ENCODE assay signal across 8 cellular contexts in the genomic region with DNA sequence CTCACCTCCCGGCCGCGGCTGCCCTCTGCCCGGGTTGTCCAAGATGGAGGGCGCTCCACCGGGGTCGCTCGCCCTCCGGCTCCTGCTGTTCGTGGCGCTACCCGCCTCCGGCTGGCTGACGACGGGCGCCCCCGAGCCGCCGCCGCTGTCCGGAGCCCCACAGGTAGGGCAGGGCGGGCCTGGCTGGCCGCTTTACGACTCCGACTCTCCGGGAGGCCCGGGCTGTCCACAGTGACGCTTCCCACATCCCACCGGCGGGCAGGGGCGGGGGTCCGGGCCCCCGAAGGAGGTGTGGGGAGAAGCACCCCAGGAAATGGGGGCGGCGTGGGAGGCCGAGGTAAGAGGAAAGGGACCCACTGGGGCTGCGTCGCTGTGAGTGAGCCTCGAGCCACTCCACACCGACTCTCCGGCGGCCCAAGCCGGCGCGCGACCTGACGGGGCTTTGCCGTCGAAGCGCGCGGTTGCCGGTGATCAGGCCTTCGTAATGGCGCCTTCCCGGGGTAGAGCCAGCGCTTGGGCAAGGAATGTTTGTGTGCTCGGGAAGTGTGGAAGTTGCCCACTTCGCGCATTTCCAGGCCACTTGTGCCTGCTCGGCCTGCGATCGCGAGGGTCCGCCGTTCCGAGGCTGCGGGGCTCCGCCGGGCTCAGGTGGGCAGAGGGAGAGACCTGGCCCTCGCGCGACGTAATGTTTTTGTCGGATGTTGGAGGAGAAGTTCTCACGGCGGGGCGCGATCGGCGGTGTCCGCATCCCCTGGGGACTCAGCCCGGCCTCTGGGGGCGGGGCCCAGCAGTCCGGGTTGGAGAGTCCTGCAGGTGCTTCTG. TPM values are rescaled to one million over a fixed set of nuclear protein-coding genes. Genes with fewer than 3 reads are reported as not detected.
DNase-seq lines count a peak whose midpoint lies in the region; ATAC-seq and TF ChIP-seq lines count a peak whose summit lies in the region.

A gene with protein sequence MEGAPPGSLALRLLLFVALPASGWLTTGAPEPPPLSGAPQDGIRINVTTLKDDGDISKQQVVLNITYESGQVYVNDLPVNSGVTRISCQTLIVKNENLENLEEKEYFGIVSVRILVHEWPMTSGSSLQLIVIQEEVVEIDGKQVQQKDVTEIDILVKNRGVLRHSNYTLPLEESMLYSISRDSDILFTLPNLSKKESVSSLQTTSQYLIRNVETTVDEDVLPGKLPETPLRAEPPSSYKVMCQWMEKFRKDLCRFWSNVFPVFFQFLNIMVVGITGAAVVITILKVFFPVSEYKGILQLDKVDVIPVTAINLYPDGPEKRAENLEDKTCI (plus strand): TSS at position 4 of the 822 bp plus-strand sequence. CDS start 40 bp downstream, at position 44.

- no peaks in the 10 kb centered on the region for H3K36me3 ChIP-seq in right atrium auricular region
- H3K36me3 ChIP-seq in rectal smooth muscle tissue (ENCODE audit: control insufficient read depth, insufficient read depth, low read length) = no peaks in the 10 kb centered on the region

- ATAC-seq in GM21381 (IDR thresholded peaks at IDR 0.05; ENCODE audit: unreplicated experiment) (peak; percentile 26), HG02623 (IDR thresholded peaks at IDR 0.05; ENCODE audit: unreplicated experiment) (no peak)

- H3K4me1 ChIP-seq in right atrium auricular region (peaks cover 0 to 18% of the 10 kb centered on the region in 2 donors), rectal smooth muscle tissue (ENCODE audit: control insufficient read depth, insufficient read depth, low read length) (no peaks in the 10 kb centered on the region)

- H3K4me3 ChIP-seq in right atrium auricular region (peak within 1 kb of the TSS; percentile 99), rectal smooth muscle tissue (ENCODE audit: low read length) (peak within 1 kb of the TSS; percentile 91)

- no peak for TF ChIP-seq CTCF in right atrium auricular region (IDR thresholded peaks at IDR 0.05)

- H3K27ac ChIP-seq in angular gyrus (ENCODE audit: low read depth, low read length) (peak within 1 kb of the TSS; percentile 84), right atrium auricular region (peak within 1 kb of the TSS; percentile 95), rectal smooth muscle tissue (ENCODE audit: low read depth, low read length) (peak within 1 kb of the TSS; percentile 81)

- no peaks in the 10 kb centered on the region for H3K9me3 ChIP-seq in right atrium auricular region

- H3K27me3 ChIP-seq in right atrium auricular region (no peaks in the 10 kb centered on the region), rectal smooth muscle tissue (ENCODE audit: control insufficient read depth, insufficient read depth, low read length) (no peaks in the 10 kb centered on the region)

- peak within 1 kb of the TSS; percentile 95 for H3K9ac ChIP-seq in rectal smooth muscle tissue (ENCODE audit: low read length)

- DNase-seq in DMS 273 (lab: John Stamatoyannopoulos, UW; ENCODE audit: unreplicated experiment) (peak; percentile 75), HuH-7.5 (ENCODE audit: low spot score) (peak; percentile 37), T follicular helper cell (ENCODE audit: low read depth) (peak; percentile 27), right atrium auricular region (ENCODE audit: low spot score) (no peak)

RNA-seq across cellular contexts. Expression of the gene that starts here (rescaled TPM):
- total RNA-seq in right atrium auricular region = 10 to 100 TPM; 45.5 to 54.9 TPM
